In the genomic region with DNA sequence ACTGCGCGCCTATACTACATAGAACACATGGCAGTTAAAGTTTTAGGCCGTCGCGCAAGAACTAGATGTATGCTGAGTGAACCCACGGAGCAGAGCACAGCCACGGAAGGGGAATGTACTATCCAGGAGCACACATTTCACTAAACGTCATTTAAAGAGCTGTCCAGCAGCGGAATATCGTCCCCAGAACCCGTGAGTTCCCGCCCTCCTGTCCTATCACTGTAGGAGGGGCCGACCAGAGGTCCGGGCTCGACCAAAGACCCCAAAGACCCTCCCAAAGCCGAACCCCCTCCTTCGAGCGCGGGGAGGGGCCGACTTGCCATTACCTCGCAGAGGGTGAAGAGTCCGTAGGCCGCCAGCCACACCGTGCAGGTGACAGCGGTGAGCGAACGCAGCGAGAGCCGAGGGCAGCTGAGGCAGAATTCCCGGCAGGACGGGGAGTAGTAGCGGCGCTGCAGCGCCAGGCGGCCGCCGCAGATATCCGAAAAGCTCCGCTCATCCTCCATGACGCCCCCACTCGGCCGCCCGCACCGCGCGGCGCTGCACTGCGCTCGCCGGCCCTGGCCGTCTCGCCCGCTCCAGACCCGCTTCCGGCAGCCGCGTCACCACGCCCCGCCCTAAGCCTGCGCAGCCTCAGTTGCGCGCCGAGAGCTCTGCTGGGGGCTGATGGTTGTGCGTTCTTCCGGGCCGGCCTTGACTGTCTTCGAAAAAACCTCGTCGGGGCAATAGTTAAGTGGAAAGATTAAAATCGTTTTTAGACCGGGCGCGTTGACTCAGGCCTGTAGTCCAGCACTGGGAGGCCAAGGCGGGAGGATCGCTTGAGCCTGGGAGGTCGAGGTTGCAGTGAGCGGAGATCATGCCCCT, we compare ENCODE assay signal across 1 cellular context.
TF ChIP-seq lines count a peak whose summit lies in the region.

Gene PIGH, minus strand, starts transcription at position 571 of the 864 bp plus-strand sequence. Its CDS starts 65 bp downstream, at position 506.

TF ChIP-seq in HepG2, 621 proteins besides CTCF, POLR2A, EP300 and RAD21 (continued from another document and continues in another):
- TF ChIP-seq, protein P1, sequence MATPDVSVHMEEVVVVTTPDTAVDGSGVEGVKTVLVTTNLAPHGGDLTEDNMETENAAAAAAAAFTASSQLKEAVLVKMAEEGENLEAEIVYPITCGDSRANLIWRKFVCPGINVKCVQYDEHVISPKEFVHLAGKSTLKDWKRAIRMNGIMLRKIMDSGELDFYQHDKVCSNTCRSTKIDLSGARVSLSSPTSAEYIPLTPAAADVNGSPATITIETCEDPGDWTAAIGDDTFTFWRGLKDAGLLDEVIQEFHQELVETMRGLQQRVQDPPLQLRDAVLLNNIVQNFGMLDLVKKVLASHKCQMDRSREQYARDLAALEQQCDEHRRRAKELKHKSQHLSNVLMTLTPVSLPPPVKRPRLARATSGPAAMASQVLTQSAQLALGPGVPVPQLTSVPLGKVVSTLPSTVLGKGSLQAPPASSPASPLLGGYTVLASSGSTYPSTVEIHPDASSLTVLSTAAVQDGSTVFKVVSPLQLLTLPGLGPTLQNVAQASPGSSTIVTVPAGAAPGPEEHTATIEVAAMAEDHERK (CRISPR knock-in tag; IDR thresholded peaks at IDR 0.05; ENCODE audit: low read depth): no peak
- no peak for TF ChIP-seq ZFP36L2 (CRISPR knock-in tag; IDR thresholded peaks at IDR 0.05)
- no peak for TF ChIP-seq ZIK1 (CRISPR knock-in tag; IDR thresholded peaks at IDR 0.05; ENCODE audit: borderline replicate concordance, low read depth)
- TF ChIP-seq PHF8 (CRISPR knock-in tag; IDR thresholded peaks at IDR 0.05): peak; percentile 71
- 0 out of 2 replicates have a peak, but pooled peaks have one; percentile 10 for TF ChIP-seq HCFC1 (IDR thresholded peaks at IDR 0.05; ENCODE audit: low read depth, low read length)
- TF ChIP-seq KDM3A (CRISPR knock-in tag; IDR thresholded peaks at IDR 0.05; ENCODE audit: low read depth): 0 out of 2 replicates have a peak, but pooled peaks have one; percentile 37
- TF ChIP-seq SRSF1 (optimal IDR thresholded peaks at IDR 0.05; ENCODE audit: low read depth, low read length): no peak
- no peak for TF ChIP-seq ATF7 (IDR thresholded peaks at IDR 0.05)
- no peak for TF ChIP-seq ATF7 (CRISPR knock-in tag; IDR thresholded peaks at IDR 0.05)
- TF ChIP-seq MAFG (CRISPR knock-in tag; IDR thresholded peaks at IDR 0.05): no peak
- TF ChIP-seq ZNF136 (CRISPR knock-in tag; IDR thresholded peaks at IDR 0.05; ENCODE audit: low read depth): no peak
- peak; percentile 81; the same call in 1 of the 2 replicates for TF ChIP-seq ARID2 (CRISPR knock-in tag; IDR thresholded peaks at IDR 0.05; ENCODE audit: borderline replicate concordance)
- no peak for TF ChIP-seq ZNF713 (CRISPR knock-in tag; IDR thresholded peaks at IDR 0.05)
- TF ChIP-seq, protein P2, sequence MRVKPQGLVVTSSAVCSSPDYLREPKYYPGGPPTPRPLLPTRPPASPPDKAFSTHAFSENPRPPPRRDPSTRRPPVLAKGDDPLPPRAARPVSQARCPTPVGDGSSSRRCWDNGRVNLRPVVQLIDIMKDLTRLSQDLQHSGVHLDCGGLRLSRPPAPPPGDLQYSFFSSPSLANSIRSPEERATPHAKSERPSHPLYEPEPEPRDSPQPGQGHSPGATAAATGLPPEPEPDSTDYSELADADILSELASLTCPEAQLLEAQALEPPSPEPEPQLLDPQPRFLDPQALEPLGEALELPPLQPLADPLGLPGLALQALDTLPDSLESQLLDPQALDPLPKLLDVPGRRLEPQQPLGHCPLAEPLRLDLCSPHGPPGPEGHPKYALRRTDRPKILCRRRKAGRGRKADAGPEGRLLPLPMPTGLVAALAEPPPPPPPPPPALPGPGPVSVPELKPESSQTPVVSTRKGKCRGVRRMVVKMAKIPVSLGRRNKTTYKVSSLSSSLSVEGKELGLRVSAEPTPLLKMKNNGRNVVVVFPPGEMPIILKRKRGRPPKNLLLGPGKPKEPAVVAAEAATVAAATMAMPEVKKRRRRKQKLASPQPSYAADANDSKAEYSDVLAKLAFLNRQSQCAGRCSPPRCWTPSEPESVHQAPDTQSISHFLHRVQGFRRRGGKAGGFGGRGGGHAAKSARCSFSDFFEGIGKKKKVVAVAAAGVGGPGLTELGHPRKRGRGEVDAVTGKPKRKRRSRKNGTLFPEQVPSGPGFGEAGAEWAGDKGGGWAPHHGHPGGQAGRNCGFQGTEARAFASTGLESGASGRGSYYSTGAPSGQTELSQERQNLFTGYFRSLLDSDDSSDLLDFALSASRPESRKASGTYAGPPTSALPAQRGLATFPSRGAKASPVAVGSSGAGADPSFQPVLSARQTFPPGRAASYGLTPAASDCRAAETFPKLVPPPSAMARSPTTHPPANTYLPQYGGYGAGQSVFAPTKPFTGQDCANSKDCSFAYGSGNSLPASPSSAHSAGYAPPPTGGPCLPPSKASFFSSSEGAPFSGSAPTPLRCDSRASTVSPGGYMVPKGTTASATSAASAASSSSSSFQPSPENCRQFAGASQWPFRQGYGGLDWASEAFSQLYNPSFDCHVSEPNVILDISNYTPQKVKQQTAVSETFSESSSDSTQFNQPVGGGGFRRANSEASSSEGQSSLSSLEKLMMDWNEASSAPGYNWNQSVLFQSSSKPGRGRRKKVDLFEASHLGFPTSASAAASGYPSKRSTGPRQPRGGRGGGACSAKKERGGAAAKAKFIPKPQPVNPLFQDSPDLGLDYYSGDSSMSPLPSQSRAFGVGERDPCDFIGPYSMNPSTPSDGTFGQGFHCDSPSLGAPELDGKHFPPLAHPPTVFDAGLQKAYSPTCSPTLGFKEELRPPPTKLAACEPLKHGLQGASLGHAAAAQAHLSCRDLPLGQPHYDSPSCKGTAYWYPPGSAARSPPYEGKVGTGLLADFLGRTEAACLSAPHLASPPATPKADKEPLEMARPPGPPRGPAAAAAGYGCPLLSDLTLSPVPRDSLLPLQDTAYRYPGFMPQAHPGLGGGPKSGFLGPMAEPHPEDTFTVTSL (CRISPR knock-in tag; IDR thresholded peaks at IDR 0.05; ENCODE audit: borderline replicate concordance): 0 out of 2 replicates have a peak, but pooled peaks have one; percentile 17
- peak; percentile 81 for TF ChIP-seq ZFX (CRISPR knock-in tag; IDR thresholded peaks at IDR 0.05; ENCODE audit: low read depth)
- TF ChIP-seq ZNF382 (CRISPR knock-in tag; IDR thresholded peaks at IDR 0.05; ENCODE audit: borderline replicate concordance): no peak
- TF ChIP-seq MBD4 (IDR thresholded peaks at IDR 0.05; ENCODE audit: borderline replicate concordance, low read length): no peak
- TF ChIP-seq, protein P3, sequence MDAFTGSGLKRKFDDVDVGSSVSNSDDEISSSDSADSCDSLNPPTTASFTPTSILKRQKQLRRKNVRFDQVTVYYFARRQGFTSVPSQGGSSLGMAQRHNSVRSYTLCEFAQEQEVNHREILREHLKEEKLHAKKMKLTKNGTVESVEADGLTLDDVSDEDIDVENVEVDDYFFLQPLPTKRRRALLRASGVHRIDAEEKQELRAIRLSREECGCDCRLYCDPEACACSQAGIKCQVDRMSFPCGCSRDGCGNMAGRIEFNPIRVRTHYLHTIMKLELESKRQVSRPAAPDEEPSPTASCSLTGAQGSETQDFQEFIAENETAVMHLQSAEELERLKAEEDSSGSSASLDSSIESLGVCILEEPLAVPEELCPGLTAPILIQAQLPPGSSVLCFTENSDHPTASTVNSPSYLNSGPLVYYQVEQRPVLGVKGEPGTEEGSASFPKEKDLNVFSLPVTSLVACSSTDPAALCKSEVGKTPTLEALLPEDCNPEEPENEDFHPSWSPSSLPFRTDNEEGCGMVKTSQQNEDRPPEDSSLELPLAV (CRISPR knock-in tag; conservative IDR thresholded peaks at IDR 0.05; ENCODE audit: low read depth): no peak
- TF ChIP-seq CEBPG (CRISPR knock-in tag; IDR thresholded peaks at IDR 0.05): no peak
- TF ChIP-seq ZNF768 (CRISPR knock-in tag; IDR thresholded peaks at IDR 0.05): peak; percentile 79
- no peak for TF ChIP-seq NCOA5 (CRISPR knock-in tag; IDR thresholded peaks at IDR 0.05)
- TF ChIP-seq ZNF20 (CRISPR knock-in tag; IDR thresholded peaks at IDR 0.05): no peak
- no peak for TF ChIP-seq SETDB1 (CRISPR knock-in tag; IDR thresholded peaks at IDR 0.05; ENCODE audit: borderline replicate concordance)
- TF ChIP-seq SPEN (CRISPR knock-in tag; IDR thresholded peaks at IDR 0.05; ENCODE audit: low read depth): peak; percentile 65
- peak; percentile 86 for TF ChIP-seq ZFP91 (CRISPR knock-in tag; IDR thresholded peaks at IDR 0.05; ENCODE audit: borderline replicate concordance)
- TF ChIP-seq NFKBIZ (CRISPR knock-in tag; IDR thresholded peaks at IDR 0.05): 0 out of 2 replicates have a peak, but pooled peaks have one; percentile 13
- TF ChIP-seq CENPX (CRISPR knock-in tag; IDR thresholded peaks at IDR 0.05): no peak
- no peak for TF ChIP-seq ZSCAN12 (CRISPR knock-in tag; IDR thresholded peaks at IDR 0.05)
- TF ChIP-seq TEAD2 (CRISPR knock-in tag; IDR thresholded peaks at IDR 0.05): no peak
- 0 out of 2 replicates have a peak, but pooled peaks have one; percentile 30 for TF ChIP-seq ZNF331 (CRISPR knock-in tag; IDR thresholded peaks at IDR 0.05)
- TF ChIP-seq, protein P4, sequence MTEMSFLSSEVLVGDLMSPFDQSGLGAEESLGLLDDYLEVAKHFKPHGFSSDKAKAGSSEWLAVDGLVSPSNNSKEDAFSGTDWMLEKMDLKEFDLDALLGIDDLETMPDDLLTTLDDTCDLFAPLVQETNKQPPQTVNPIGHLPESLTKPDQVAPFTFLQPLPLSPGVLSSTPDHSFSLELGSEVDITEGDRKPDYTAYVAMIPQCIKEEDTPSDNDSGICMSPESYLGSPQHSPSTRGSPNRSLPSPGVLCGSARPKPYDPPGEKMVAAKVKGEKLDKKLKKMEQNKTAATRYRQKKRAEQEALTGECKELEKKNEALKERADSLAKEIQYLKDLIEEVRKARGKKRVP (CRISPR knock-in tag; IDR thresholded peaks at IDR 0.05): no peak; a peak in 1 of 4 replicates
- TF ChIP-seq MTA1 (CRISPR knock-in tag; IDR thresholded peaks at IDR 0.05; ENCODE audit: borderline replicate concordance): no peak
- peak; percentile 92 for TF ChIP-seq KMT2A (CRISPR knock-in tag; IDR thresholded peaks at IDR 0.05)
- peak; percentile 83 for TF ChIP-seq POGK (CRISPR knock-in tag; conservative IDR thresholded peaks at IDR 0.05)
- TF ChIP-seq ZNF644 (CRISPR knock-in tag; IDR thresholded peaks at IDR 0.05; ENCODE audit: low read depth): no peak
- TF ChIP-seq ZNF138 (CRISPR knock-in tag; IDR thresholded peaks at IDR 0.05; ENCODE audit: low read depth): no peak
- no peak for TF ChIP-seq ZNF720 (CRISPR knock-in tag; IDR thresholded peaks at IDR 0.05)
- peak; percentile 57; the same call in 1 of the 2 replicates for TF ChIP-seq YEATS2 (CRISPR knock-in tag; IDR thresholded peaks at IDR 0.05; ENCODE audit: borderline replicate concordance)
- TF ChIP-seq CEBPB (IDR thresholded peaks at IDR 0.05; ENCODE audit: borderline replicate concordance, low read depth, low read length): no peak
- TF ChIP-seq SIN3A (IDR thresholded peaks at IDR 0.05; ENCODE audit: borderline replicate concordance, low read depth, low read length): peak; percentile 69; the same call in 1 of the 2 replicates
- no peak for TF ChIP-seq ZBTB44 (CRISPR knock-in tag; IDR thresholded peaks at IDR 0.05)
- TF ChIP-seq ZNF124 (CRISPR knock-in tag; IDR thresholded peaks at IDR 0.05): no peak
- TF ChIP-seq, protein P5, sequence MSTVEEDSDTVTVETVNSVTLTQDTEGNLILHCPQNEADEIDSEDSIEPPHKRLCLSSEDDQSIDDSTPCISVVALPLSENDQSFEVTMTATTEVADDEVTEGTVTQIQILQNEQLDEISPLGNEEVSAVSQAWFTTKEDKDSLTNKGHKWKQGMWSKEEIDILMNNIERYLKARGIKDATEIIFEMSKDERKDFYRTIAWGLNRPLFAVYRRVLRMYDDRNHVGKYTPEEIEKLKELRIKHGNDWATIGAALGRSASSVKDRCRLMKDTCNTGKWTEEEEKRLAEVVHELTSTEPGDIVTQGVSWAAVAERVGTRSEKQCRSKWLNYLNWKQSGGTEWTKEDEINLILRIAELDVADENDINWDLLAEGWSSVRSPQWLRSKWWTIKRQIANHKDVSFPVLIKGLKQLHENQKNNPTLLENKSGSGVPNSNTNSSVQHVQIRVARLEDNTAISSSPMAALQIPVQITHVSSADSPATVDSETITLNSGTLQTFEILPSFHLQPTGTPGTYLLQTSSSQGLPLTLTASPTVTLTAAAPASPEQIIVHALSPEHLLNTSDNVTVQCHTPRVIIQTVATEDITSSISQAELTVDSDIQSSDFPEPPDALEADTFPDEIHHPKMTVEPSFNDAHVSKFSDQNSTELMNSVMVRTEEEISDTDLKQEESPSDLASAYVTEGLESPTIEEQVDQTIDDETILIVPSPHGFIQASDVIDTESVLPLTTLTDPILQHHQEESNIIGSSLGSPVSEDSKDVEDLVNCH (CRISPR knock-in tag; IDR thresholded peaks at IDR 0.05): no peak
- TF ChIP-seq BORCS8-MEF2B (CRISPR knock-in tag; IDR thresholded peaks at IDR 0.05): no peak
- no peak for TF ChIP-seq PPARG (CRISPR knock-in tag; conservative IDR thresholded peaks at IDR 0.05)
- TF ChIP-seq CHCHD3 (CRISPR knock-in tag; IDR thresholded peaks at IDR 0.05): no peak
